Comparison of ENCODE assay signal across 11 cellular contexts in genomic region chr1:31904339-31905092, GRCh38. TPM values are rescaled to one million over a fixed set of nuclear protein-coding genes. Genes with fewer than 3 reads are reported as not detected.
DNase-seq lines count a peak whose midpoint lies in the region; ATAC-seq and TF ChIP-seq lines count a peak whose summit lies in the region.
"Had no signal": no experiment of that assay in that cellular context is flagged by ENCODE, and none has a peak within 500 bp of the region (broad histone marks: within the 10 kb centered on the region; RNA-seq: fewer than 3 reads in every experiment).

No MANE protein-coding gene starts in this region.

- H3K36me3 ChIP-seq in left ventricle myocardium inferior = peaks cover 36% of the 10 kb centered on the region
- H3K36me3 ChIP-seq in upper lobe of right lung = peaks cover 37% of the 10 kb centered on the region

- peaks cover 4% of the 10 kb centered on the region for H3K9me3 ChIP-seq in left ventricle myocardium inferior (replicated peaks)
- no peaks in the 10 kb centered on the region for H3K9me3 ChIP-seq in upper lobe of right lung
- H3K9me3 ChIP-seq: ascending aorta had no signal

- no peak overlapping the region for H3K27ac ChIP-seq in left ventricle myocardium inferior (replicated peaks)
- no peak overlapping the region for H3K27ac ChIP-seq in upper lobe of right lung
- H3K27ac ChIP-seq: ascending aorta had no signal

- H3K36me3 Mint-ChIP-seq in WTC11 = peaks cover 27% of the 10 kb centered on the region

- intact Hi-C loops in left ventricle myocardium inferior (cut with micrococcal nuclease) = no loop called here
- intact Hi-C loops in upper lobe of right lung (cut with DNase I) = no loop called here

- peaks cover 7% of the 10 kb centered on the region for H3K4me1 ChIP-seq in left ventricle myocardium inferior
- H3K4me1 ChIP-seq in upper lobe of right lung = no peaks in the 10 kb centered on the region
- H3K4me1 ChIP-seq: ascending aorta had no signal

- POLR2A ChIA-PET in WTC11 (lab: Charles Lee) = interaction anchor here (0.6 kb wide), 1 partner anchor 206 kb away, joined by 4 read pairs; no protein-coding TSS in a partner anchor

- no peaks in the 10 kb centered on the region for H3K4me1 Mint-ChIP-seq in WTC11

- H3K4me3 ChIP-seq in left ventricle myocardium inferior (no peak overlapping the region), upper lobe of right lung (no peak overlapping the region)
- H3K4me3 ChIP-seq: ascending aorta had no signal

- no peak overlapping the region for H3K4me3 Mint-ChIP-seq in WTC11

- peak overlapping the region; percentile 76; the same call in 1 of the 2 replicates for H3K27ac Mint-ChIP-seq in WTC11
- H3K27ac Mint-ChIP-seq: progenitor cell of endocrine pancreas had no signal

- H3K27me3 ChIP-seq in left ventricle myocardium inferior (ENCODE audit: low read depth) = no peaks in the 10 kb centered on the region
- no peaks in the 10 kb centered on the region for H3K27me3 ChIP-seq in upper lobe of right lung
- H3K27me3 ChIP-seq: ascending aorta had no signal

- peak; percentile 26 for DNase-seq in stimulated activated CD4-positive, alpha-beta T cell treated with anti-CD3 and anti-CD28 coated beads, Interleukin-1b, Interleukin-23, amount 100 ng/mL, for 48 hours
- no peak for DNase-seq in stimulated activated CD4-positive, alpha-beta T cell treated with anti-CD3 and anti-CD28 coated beads, Interleukin-4, amount 100 ng/mL, for 1 hour
- DNase-seq in WTC11 (ENCODE audit: low spot score) = no peak
- peak; percentile 39 for DNase-seq in left ventricle myocardium inferior
- DNase-seq in upper lobe of right lung = peak; percentile 78
- DNase-seq in NCI-H2196 (lab: John Stamatoyannopoulos, UW; ENCODE audit: unreplicated experiment) = no peak
- no peak for DNase-seq in activated CD4-positive, alpha-beta T cell treated with anti-CD3 and anti-CD28 coated beads, Interleukin-2, amount 50 U/mL, for 48 hours
- DNase-seq in NCI-H1092 (lab: John Stamatoyannopoulos, UW) = no peak
- DNase-seq: NCI-H1417 had no signal

- CTCF ChIA-PET in WTC11 (lab: Charles Lee) = interaction anchor here (0.7 to 2.2 kb wide), 4 partner anchors 34 to 169 kb away, joined by 4 to 16 read pairs (median 4); partner anchors contain the start of genes PTP4A2 and SPOCD1

- H3K9me3 Mint-ChIP-seq in WTC11 = peaks cover 10% of the 10 kb centered on the region

- no peaks in the 10 kb centered on the region; the same call in 1 of the 2 replicates for H3K27me3 Mint-ChIP-seq in WTC11 (ENCODE audit: low read depth)
- H3K27me3 Mint-ChIP-seq: progenitor cell of endocrine pancreas had no signal

- TF ChIP-seq CTCF in WTC11 (IDR thresholded peaks at IDR 0.05) = no peak
- no peak for TF ChIP-seq CTCF in left ventricle myocardium inferior (IDR thresholded peaks at IDR 0.05; ENCODE audit: borderline replicate concordance)
- TF ChIP-seq CTCF in upper lobe of right lung (IDR thresholded peaks at IDR 0.05) = no peak

- no peak for ATAC-seq in WTC11
- ATAC-seq in upper lobe of right lung = peak; percentile 74

TF ChIP-seq in WTC11, 78 proteins besides CTCF, POLR2A, EP300 and RAD21:
- TF ChIP-seq ZNF121 (CRISPR knock-in tag; IDR thresholded peaks at IDR 0.05) (peak; percentile 73; the same call in 1 of the 2 replicates), MLX (CRISPR knock-in tag; IDR thresholded peaks at IDR 0.05) (no peak), ATF2 (CRISPR knock-in tag; IDR thresholded peaks at IDR 0.05; ENCODE audit: borderline replicate concordance, low read depth) (no peak)

RNA-seq across cellular contexts. Expression of gene PTP4A2, which starts 33.7 kb away (rescaled TPM):
- total RNA-seq in WTC11 (2021) (147 to 172 TPM (median 150 TPM) in 3 replicates), left ventricle myocardium inferior (203 TPM), upper lobe of right lung (244 TPM)

Comparison
In these comparisons a context has a peak if more than half of its experiments do, and no peak if none do; other contexts are left out.
1. DNase-seq: peak in stimulated activated CD4-positive, alpha-beta T cell treated with anti-CD3 and anti-CD28 coated beads, Interleukin-1b, Interleukin-23, amount 100 ng/mL, for 48 hours (single experiment), left ventricle myocardium inferior (single experiment) and upper lobe of right lung (single experiment); none in stimulated activated CD4-positive, alpha-beta T cell treated with anti-CD3 and anti-CD28 coated beads, Interleukin-4, amount 100 ng/mL, for 1 hour (single experiment), WTC11 (single experiment), NCI-H2196 (single experiment), activated CD4-positive, alpha-beta T cell treated with anti-CD3 and anti-CD28 coated beads, Interleukin-2, amount 50 U/mL, for 48 hours (0 of 2) and NCI-H1092 (single experiment).